8 cellular contexts compared by ENCODE assay signal in genomic region chr5:10352404-10353240, GRCh38. TPM values are rescaled to one million over a fixed set of nuclear protein-coding genes. Genes with fewer than 3 reads are reported as not detected.
DNase-seq lines count a peak whose midpoint lies in the region; FAIRE-seq and TF ChIP-seq lines count a peak whose summit lies in the region.

No MANE protein-coding gene starts in this region.

- peak overlapping the region; percentile 95 to 98 (median 98) for H3K27ac Mint-ChIP-seq in CD4-positive, alpha-beta memory T cell
- H3K27ac Mint-ChIP-seq in activated T-helper 1 cell treated with anti-CD3 and anti-CD28 coated beads, Interleukin-12 subunit alpha, Interleukin-12 subunit beta, Interleukin-2, Interleukin-4 antibody, amounts not matched to agents 30 ng/mL and 10 ng/mL and 1 ng/mL, durations not matched to agents 14 hours and 24 hours and 36 hours = peak overlapping the region; percentile 94

- H3K9me3 Mint-ChIP-seq in CD4-positive, alpha-beta memory T cell = no peaks in the 10 kb centered on the region
- H3K9me3 Mint-ChIP-seq in activated T-helper 1 cell treated with anti-CD3 and anti-CD28 coated beads, Interleukin-12 subunit alpha, Interleukin-12 subunit beta, Interleukin-2, Interleukin-4 antibody, amounts not matched to agents 30 ng/mL and 10 ng/mL and 1 ng/mL, durations not matched to agents 14 hours and 24 hours and 36 hours = no peaks in the 10 kb centered on the region

- DNase-seq in CD4-positive, alpha-beta memory T cell = no peak
- DNase-seq in HAP-1 (ENCODE audit: low spot score in 2 of 2) (peak; percentile 46 to 51), NCI-H2227 (lab: John Stamatoyannopoulos, UW; ENCODE audit: unreplicated experiment) (peak; percentile 64), cardiac muscle cell (ENCODE audit: low read depth in 1 of 2, low spot score in 1 of 2) (peak; percentile 40 to 62), prostate gland (ENCODE audit: low spot score) (no peak), GM12892 (ENCODE audit: insufficient read length) (no peak), putamen (ENCODE audit: low spot score) (no peak)
- no peak for DNase-seq in activated T-helper 1 cell treated with anti-CD3 and anti-CD28 coated beads, Interleukin-12 subunit alpha, Interleukin-12 subunit beta, Interleukin-2, Interleukin-4 antibody, amounts not matched to agents 30 ng/mL and 10 ng/mL and 1 ng/mL, durations not matched to agents 14 hours and 24 hours and 36 hours (ENCODE audit: low spot score)

- no peaks in the 10 kb centered on the region for H3K36me3 ChIP-seq in CD4-positive, alpha-beta memory T cell (ENCODE audit: insufficient read depth, low read length)
- no peaks in the 10 kb centered on the region for H3K36me3 ChIP-seq in HAP-1 (replicated peaks)
- H3K36me3 ChIP-seq in cardiac muscle cell = no peaks in the 10 kb centered on the region
- H3K36me3 ChIP-seq in prostate gland = no peaks in the 10 kb centered on the region

- POLR2A ChIA-PET in CD4-positive, alpha-beta memory T cell (lab: Charles Lee; ENCODE audit: partially characterized antibody) = interaction anchor here (0.6 to 4.0 kb wide), 20 partner anchors 8 to 406 kb away, joined by 3 to 45 read pairs (median 4); partner anchors contain the start of genes ATPSCKMT, CCT5 and ROPN1L

- H3K36me3 Mint-ChIP-seq in CD4-positive, alpha-beta memory T cell = peaks cover 0 to 13% of the 10 kb centered on the region in 2 donors
- H3K36me3 Mint-ChIP-seq in activated T-helper 1 cell treated with anti-CD3 and anti-CD28 coated beads, Interleukin-12 subunit alpha, Interleukin-12 subunit beta, Interleukin-2, Interleukin-4 antibody, amounts not matched to agents 30 ng/mL and 10 ng/mL and 1 ng/mL, durations not matched to agents 14 hours and 24 hours and 36 hours (ENCODE audit: low read depth) = peaks cover 3% of the 10 kb centered on the region

- in situ Hi-C loops in HAP-1 (cut with MboI; ENCODE audit: low sequenced_read_pairs) = no loop called here

- no peak for FAIRE-seq in GM12892 (lab: Jason Lieb, UNC)

- peak overlapping the region; percentile 83 for H3K27ac ChIP-seq in CD4-positive, alpha-beta memory T cell (ENCODE audit: low read depth, low read length)
- peak overlapping the region; percentile 99 for H3K27ac ChIP-seq in cardiac muscle cell
- peak overlapping the region; percentile 98 to 99 for H3K27ac ChIP-seq in prostate gland

- TF ChIP-seq CTCF in cardiac muscle cell (IDR thresholded peaks at IDR 0.05; ENCODE audit: low read depth, low read length) (no peak), prostate gland (IDR thresholded peaks at IDR 0.05) (no peak)

- no peaks in the 10 kb centered on the region for H3K27me3 ChIP-seq in CD4-positive, alpha-beta memory T cell (ENCODE audit: insufficient read depth, low read length)
- H3K27me3 ChIP-seq in HAP-1 (ENCODE audit: low read depth) (no peaks in the 10 kb centered on the region), cardiac muscle cell (no peaks in the 10 kb centered on the region), prostate gland (replicated peaks; ENCODE audit: insufficient read depth) (no peaks in the 10 kb centered on the region)

- 19% methylated on average over 19 of the region's 19 CpGs for WGBS in prostate gland

- peak overlapping the region; percentile 90 to 95 (median 92) for H3K4me3 Mint-ChIP-seq in CD4-positive, alpha-beta memory T cell
- peak overlapping the region; percentile 90 for H3K4me3 Mint-ChIP-seq in activated T-helper 1 cell treated with anti-CD3 and anti-CD28 coated beads, Interleukin-12 subunit alpha, Interleukin-12 subunit beta, Interleukin-2, Interleukin-4 antibody, amounts not matched to agents 30 ng/mL and 10 ng/mL and 1 ng/mL, durations not matched to agents 14 hours and 24 hours and 36 hours

- H3K4me1 ChIP-seq in CD4-positive, alpha-beta memory T cell (ENCODE audit: insufficient read depth, low read length) = peaks cover 40% of the 10 kb centered on the region
- H3K4me1 ChIP-seq in HAP-1 (peaks cover 22% of the 10 kb centered on the region), cardiac muscle cell (ENCODE audit: low read depth) (peaks cover 38% of the 10 kb centered on the region), prostate gland (replicated peaks) (no peaks in the 10 kb centered on the region)

- H3K4me1 Mint-ChIP-seq in CD4-positive, alpha-beta memory T cell = peaks cover 21 to 47% (median 29%) of the 10 kb centered on the region in 4 donors
- peaks cover 42% of the 10 kb centered on the region for H3K4me1 Mint-ChIP-seq in activated T-helper 1 cell treated with anti-CD3 and anti-CD28 coated beads, Interleukin-12 subunit alpha, Interleukin-12 subunit beta, Interleukin-2, Interleukin-4 antibody, amounts not matched to agents 30 ng/mL and 10 ng/mL and 1 ng/mL, durations not matched to agents 14 hours and 24 hours and 36 hours (ENCODE audit: low read depth)

- H3K9me3 ChIP-seq in CD4-positive, alpha-beta memory T cell (ENCODE audit: control insufficient read depth in 1 of 2, low read length in 2 of 2) = no peaks in the 10 kb centered on the region
- H3K9me3 ChIP-seq in HAP-1 (no peaks in the 10 kb centered on the region), cardiac muscle cell (ENCODE audit: low read depth) (no peaks in the 10 kb centered on the region), prostate gland (no peaks in the 10 kb centered on the region)

- CTCF ChIA-PET in CD4-positive, alpha-beta memory T cell (lab: Charles Lee; ENCODE audit: partially characterized antibody) = interaction anchor here (0.8 to 1.1 kb wide), 2 partner anchors 12 to 69 kb away, joined by 3 to 6 read pairs; no protein-coding TSS in a partner anchor

- no peaks in the 10 kb centered on the region for H3K27me3 Mint-ChIP-seq in CD4-positive, alpha-beta memory T cell
- no peaks in the 10 kb centered on the region for H3K27me3 Mint-ChIP-seq in activated T-helper 1 cell treated with anti-CD3 and anti-CD28 coated beads, Interleukin-12 subunit alpha, Interleukin-12 subunit beta, Interleukin-2, Interleukin-4 antibody, amounts not matched to agents 30 ng/mL and 10 ng/mL and 1 ng/mL, durations not matched to agents 14 hours and 24 hours and 36 hours (ENCODE audit: insufficient read depth)

- intact Hi-C loops in CD4-positive, alpha-beta memory T cell (cut with micrococcal nuclease) = loop anchor here (1.0 kb wide), 3 partner anchors 89 to 409 kb away; partner anchors contain the start of genes ATPSCKMT, DAP and ROPN1L
- intact Hi-C loops in activated T-helper 1 cell treated with anti-CD3 and anti-CD28 coated beads, Interleukin-12 subunit alpha, Interleukin-12 subunit beta, Interleukin-2, Interleukin-4 antibody, amounts not matched to agents 30 ng/mL and 10 ng/mL and 1 ng/mL, durations not matched to agents 14 hours and 24 hours and 36 hours (cut with micrococcal nuclease) = loop anchor here (1.0 to 2.0 kb wide), 4 partner anchors 68 to 283 kb away; partner anchors contain the start of genes CCT5 and ROPN1L
- intact Hi-C loops in prostate gland (cut with DNase I) = loop anchor here (5.0 kb wide), 4 partner anchors 50 to 275 kb away; no protein-coding TSS in a partner anchor

- H3K4me3 ChIP-seq in CD4-positive, alpha-beta memory T cell (ENCODE audit: low read length in 2 of 2) = peak overlapping the region; percentile 85
- H3K4me3 ChIP-seq in HAP-1 (peak overlapping the region; percentile 86), cardiac muscle cell (peak overlapping the region; percentile 90), prostate gland (peak overlapping the region; percentile 94 to 98)

- TF ChIP-seq POLR2A in prostate gland (IDR thresholded peaks at IDR 0.05) (no peak), GM12892 (IDR thresholded peaks at IDR 0.05; ENCODE audit: low read depth, low read length) (no peak)

RNA-seq across cellular contexts. Expression of gene MARCHF6, which starts 0.9 kb away (rescaled TPM):
- total RNA-seq in CD4-positive, alpha-beta memory T cell = 100 to 1,000 TPM; 195 to 203 TPM
- 10 to 100 TPM; 25.4 to 58.1 TPM for polyA plus RNA-seq in CD4-positive, alpha-beta memory T cell
- 98.8 and 109 TPM in 2 replicates for total RNA-seq in activated T-helper 1 cell treated with anti-CD3 and anti-CD28 coated beads, Interleukin-12 subunit alpha, Interleukin-12 subunit beta, Interleukin-2, Interleukin-4 antibody, amounts not matched to agents 30 ng/mL and 10 ng/mL and 1 ng/mL, durations not matched to agents 14 hours and 24 hours and 36 hours
- 54.8 and 75.1 TPM in 2 replicates for total RNA-seq in cardiac muscle cell
- 56.8 and 120 TPM in 2 replicates for polyA plus RNA-seq in cardiac muscle cell
- 10 to 100 TPM; 65.3 to 86.5 TPM for total RNA-seq in prostate gland
- 62.0 TPM for polyA plus RNA-seq in GM12892 (2012; ENCODE audit: missing spikeins)

RNA-seq across cellular contexts. Expression of gene CMBL, which starts 44.9 kb away (rescaled TPM):
- 1 to 10 TPM; 1.5 to 1.9 TPM for total RNA-seq in CD4-positive, alpha-beta memory T cell
- polyA plus RNA-seq in CD4-positive, alpha-beta memory T cell = under 1 TPM in 1 of 2 donors, not detected in 1; 0.33 TPM
- total RNA-seq in activated T-helper 1 cell treated with anti-CD3 and anti-CD28 coated beads, Interleukin-12 subunit alpha, Interleukin-12 subunit beta, Interleukin-2, Interleukin-4 antibody, amounts not matched to agents 30 ng/mL and 10 ng/mL and 1 ng/mL, durations not matched to agents 14 hours and 24 hours and 36 hours = 0.20 and 0.29 TPM in 2 replicates
- total RNA-seq in cardiac muscle cell (1.3 TPM in 2 replicates), prostate gland (10 to 100 TPM; 11.2 to 20.3 TPM)
- 3.9 and 10.9 TPM in 2 replicates for polyA plus RNA-seq in cardiac muscle cell
- 12.1 TPM for polyA plus RNA-seq in GM12892 (2012; ENCODE audit: missing spikeins)

Comparison
In these comparisons a context has a peak if more than half of its experiments do, and no peak if none do; other contexts are left out.
1. DNase-seq: peak in HAP-1 (2 of 2), NCI-H2227 (single experiment) and cardiac muscle cell (2 of 2); none in CD4-positive, alpha-beta memory T cell (0 of 5), activated T-helper 1 cell treated with anti-CD3 and anti-CD28 coated beads, Interleukin-12 subunit alpha, Interleukin-12 subunit beta, Interleukin-2, Interleukin-4 antibody, amounts not matched to agents 30 ng/mL and 10 ng/mL and 1 ng/mL, durations not matched to agents 14 hours and 24 hours and 36 hours (single experiment), prostate gland (single experiment), GM12892 (single experiment) and putamen (single experiment).
2. Peak in every context shown above with its lines, with median percentiles within 50 percentile points of each other: H3K27ac ChIP-seq and H3K4me3 ChIP-seq.